In genomic region chr10:94677691-94678090, GRCh38 we compare ENCODE assay signal across 15 cellular contexts. TPM values are rescaled to one million over a fixed set of nuclear protein-coding genes. Genes with fewer than 3 reads are reported as not detected.
A peak's percentile ranks its signal among the peaks of the same experiment; 100 is the strongest.
DNase-seq lines count a peak whose midpoint lies in the region; ATAC-seq, FAIRE-seq and TF ChIP-seq lines count a peak whose summit lies in the region.
"Had no signal": no experiment of that assay in that cellular context is flagged by ENCODE, and none has a peak within 500 bp of the region (broad histone marks: within the 10 kb centered on the region; RNA-seq: fewer than 3 reads in every experiment).

No MANE protein-coding gene starts in this region.

- no peak for FAIRE-seq in urothelium cell line (lab: Jason Lieb, UNC)

- H3K27me3 ChIP-seq in GM23248 (replicated peaks; ENCODE audit: insufficient read depth): no peaks in the 10 kb centered on the region
- H3K27me3 ChIP-seq in body of pancreas: no peaks in the 10 kb centered on the region

- no peaks in the 10 kb centered on the region for H3K9me3 ChIP-seq in GM23248 (ENCODE audit: low read depth)
- H3K9me3 ChIP-seq in body of pancreas: no peaks in the 10 kb centered on the region
- H3K9me3 ChIP-seq: HAP-1 had no signal

- no peak overlapping the region for H3K4me2 ChIP-seq in GM23248 (ENCODE audit: unreplicated experiment)

- H3K79me2 ChIP-seq in GM23248 (ENCODE audit: insufficient read depth): no peaks in the 10 kb centered on the region

- no peaks in the 10 kb centered on the region for H3K4me1 ChIP-seq in GM23248 (ENCODE audit: insufficient read depth)
- peaks cover 19% of the 10 kb centered on the region for H3K4me1 ChIP-seq in body of pancreas
- H3K4me1 ChIP-seq: HAP-1 had no signal

- ATAC-seq in body of pancreas: peak; percentile 13
- peak; percentile 66 for ATAC-seq in left colon
- no peak for ATAC-seq in GM18909 (IDR thresholded peaks at IDR 0.05; ENCODE audit: poor library complexity, unreplicated experiment)
- ATAC-seq in stimulated activated naive CD8-positive, alpha-beta T cell treated with anti-CD3 and anti-CD28 coated beads, Interleukin-15, Interleukin-2, amounts not matched to agents 100 U/mL and 50 U/mL, for 24 hours: no peak

- no peaks in the 10 kb centered on the region for H3F3A ChIP-seq in GM23248 (ENCODE audit: insufficient read depth)

- H3K4me3 ChIP-seq in GM23248: no peak overlapping the region
- H3K4me3 ChIP-seq in body of pancreas: no peak overlapping the region
- H3K4me3 ChIP-seq: HAP-1 had no signal

- H2AFZ ChIP-seq in GM23248: no peak overlapping the region

- in situ Hi-C loops in GM23248 (cut with MboI): no loop called here

- no peaks in the 10 kb centered on the region for H3K36me3 ChIP-seq in GM23248 (ENCODE audit: low read depth)
- no peaks in the 10 kb centered on the region for H3K36me3 ChIP-seq in body of pancreas (replicated peaks in 1 of 2; ENCODE audit: insufficient read depth in 1 of 2, low read depth in 2 of 2)
- H3K36me3 ChIP-seq: HAP-1 had no signal

- H3K9me2 ChIP-seq in GM23248 (ENCODE audit: insufficient read depth): no peaks in the 10 kb centered on the region

- H3K27ac ChIP-seq in 22Rv1: no peak overlapping the region
- no peak overlapping the region for H3K27ac ChIP-seq in GM23248
- H3K27ac ChIP-seq in body of pancreas: no peak overlapping the region

- TF ChIP-seq CTCF in 22Rv1 (IDR thresholded peaks at IDR 0.05): peak; percentile 31
- peak in 4 of 7 experiments; percentile 15 to 32 (median 28) for TF ChIP-seq CTCF in body of pancreas (IDR thresholded peaks at IDR 0.05)

- H3K9ac ChIP-seq in GM23248: no peak overlapping the region

- TF ChIP-seq POLR2A in body of pancreas (IDR thresholded peaks at IDR 0.05): no peak

- H4K20me1 ChIP-seq in GM23248 (ENCODE audit: insufficient read depth): no peaks in the 10 kb centered on the region

- intact Hi-C loops in body of pancreas (cut with DNase I): no loop called here
- intact Hi-C loops in left colon (cut with DNase I, micrococcal nuclease): no loop called here

- DNase-seq in GM23248: peak; percentile 2
- DNase-seq in body of pancreas: peak in 3 of 4 donors; percentile 8 to 27 (median 8)
- peak in 1 of 2 donors; percentile 33 for DNase-seq in left colon
- no peak for DNase-seq in urothelium cell line (ENCODE audit: low spot score)
- DNase-seq in stimulated activated naive CD8-positive, alpha-beta T cell treated with anti-CD3 and anti-CD28 coated beads, Interleukin-15, Interleukin-2, amounts not matched to agents 100 U/mL and 50 U/mL, for 24 hours: no peak
- DNase-seq in UCSD-AML1 (lab: John Stamatoyannopoulos, UW; ENCODE audit: unreplicated experiment): no peak
- DNase-seq: NCI-H2081; OCI-M1; stimulated activated CD4-positive, alpha-beta T cell treated with anti-CD3 and anti-CD28 coated beads, Interleukin-1b, Interleukin-23, amount 100 ng/mL, for 48 hours; stimulated activated naive CD4-positive, alpha-beta T cell treated with Interleukin-2 at 50 U/mL for 16 hours; T1000 had no signal

RNA-seq across cellular contexts. Expression of gene CYP2C18, which starts 5.8 kb away (rescaled TPM):
- total RNA-seq in GM23248 (2014; rRNA removed; shearing (Covaris generic)): not detected in 2 replicates
- polyA plus RNA-seq in GM23248 (2016; fragmentation: Nextera tagmentation; extraction: Ambion mirVana): not detected in 2 replicates
- total RNA-seq in body of pancreas: 1 to 10 TPM in 1 of 2 donors, not detected in 1; 3.9 TPM
- total RNA-seq in left colon: 10 to 100 TPM in 1 of 2 donors, 1 to 10 TPM in 1; 4.9 to 24.3 TPM
- total RNA-seq: omental fat pad had no signal

Comparison
In these comparisons a context has a peak if more than half of its experiments do, and no peak if none do; other contexts are left out.
1. DNase-seq: peak in GM23248 (single experiment) and body of pancreas (3 of 4); none in urothelium cell line (single experiment), stimulated activated naive CD8-positive, alpha-beta T cell treated with anti-CD3 and anti-CD28 coated beads, Interleukin-15, Interleukin-2, amounts not matched to agents 100 U/mL and 50 U/mL, for 24 hours (single experiment) and UCSD-AML1 (single experiment).
2. ATAC-seq: peak in body of pancreas (single experiment) and left colon (single experiment); none in GM18909 (single experiment) and stimulated activated naive CD8-positive, alpha-beta T cell treated with anti-CD3 and anti-CD28 coated beads, Interleukin-15, Interleukin-2, amounts not matched to agents 100 U/mL and 50 U/mL, for 24 hours (single experiment).